In genomic region chr3:25664066-25664809, GRCh38 we compare ENCODE assay signal across 1 cellular context.
A peak's percentile ranks its signal among the peaks of the same experiment; 100 is the strongest.
TF ChIP-seq lines count a peak whose summit lies in the region.

No MANE protein-coding gene starts in this region.

TF ChIP-seq in HepG2, 621 proteins besides CTCF, POLR2A, EP300 and RAD21 (continued from another document and continues in another):
- TF ChIP-seq ATF2 (CRISPR knock-in tag; IDR thresholded peaks at IDR 0.05) (no peak), ZNF263 (CRISPR knock-in tag; IDR thresholded peaks at IDR 0.05) (no peak), HNRNPUL1 (IDR thresholded peaks at IDR 0.05; ENCODE audit: low read depth, low read length) (no peak), ZNF234 (CRISPR knock-in tag; conservative IDR thresholded peaks at IDR 0.05) (no peak), BRD4 (CRISPR knock-in tag; IDR thresholded peaks at IDR 0.05) (no peak), ZNF616 (CRISPR knock-in tag; IDR thresholded peaks at IDR 0.05; ENCODE audit: low read depth) (no peak), ZNF556 (CRISPR knock-in tag; IDR thresholded peaks at IDR 0.05; ENCODE audit: borderline replicate concordance) (peak; percentile 21; the same call in 1 of the 2 replicates), GMEB1 (CRISPR knock-in tag; IDR thresholded peaks at IDR 0.05; ENCODE audit: borderline replicate concordance) (no peak), ZNF609 (CRISPR knock-in tag; IDR thresholded peaks at IDR 0.05; ENCODE audit: borderline replicate concordance) (no peak), ATF3 (CRISPR knock-in tag; IDR thresholded peaks at IDR 0.05) (0 out of 2 replicates have a peak, but pooled peaks have one; percentile 3), LCORL (IDR thresholded peaks at IDR 0.05) (no peak), LCORL (CRISPR knock-in tag; IDR thresholded peaks at IDR 0.05) (no peak), ZNF703 (CRISPR knock-in tag; IDR thresholded peaks at IDR 0.05; ENCODE audit: borderline replicate concordance) (no peak), TFDP1 (CRISPR knock-in tag; IDR thresholded peaks at IDR 0.05; ENCODE audit: borderline replicate concordance) (no peak), ZSCAN31 (CRISPR knock-in tag; IDR thresholded peaks at IDR 0.05; ENCODE audit: low read depth) (0 out of 2 replicates have a peak, but pooled peaks have one; percentile 32), ZNF570 (CRISPR knock-in tag; IDR thresholded peaks at IDR 0.05; ENCODE audit: borderline replicate concordance) (no peak), CC2D1A (CRISPR knock-in tag; IDR thresholded peaks at IDR 0.05) (no peak), MAZ (IDR thresholded peaks at IDR 0.05; ENCODE audit: borderline replicate concordance, low read depth, low read length) (no peak), MAZ (CRISPR knock-in tag; IDR thresholded peaks at IDR 0.05; ENCODE audit: low read depth) (peak; percentile 59; the same call in 1 of the 2 replicates), MXI1 (IDR thresholded peaks at IDR 0.05; ENCODE audit: borderline replicate concordance, low read depth, low read length) (no peak; the same call in 2 of the 3 replicates), MXD3 (CRISPR knock-in tag; IDR thresholded peaks at IDR 0.05) (no peak), FOXP1 (IDR thresholded peaks at IDR 0.05) (no peak), FOXP1 (CRISPR knock-in tag; IDR thresholded peaks at IDR 0.05) (no peak), ZBTB20 (CRISPR knock-in tag; IDR thresholded peaks at IDR 0.05; ENCODE audit: borderline replicate concordance, low read depth) (no peak), ZNF891 (CRISPR knock-in tag; IDR thresholded peaks at IDR 0.05) (no peak), YEATS2 (CRISPR knock-in tag; IDR thresholded peaks at IDR 0.05; ENCODE audit: borderline replicate concordance) (no peak), ZNF343 (CRISPR knock-in tag; IDR thresholded peaks at IDR 0.05) (no peak), ZNF256 (CRISPR knock-in tag; conservative IDR thresholded peaks at IDR 0.05) (no peak), ZNF784 (CRISPR knock-in tag; IDR thresholded peaks at IDR 0.05; ENCODE audit: borderline replicate concordance) (no peak), ZNF501 (CRISPR knock-in tag; IDR thresholded peaks at IDR 0.05) (no peak), ZNF710 (CRISPR knock-in tag; IDR thresholded peaks at IDR 0.05; ENCODE audit: borderline replicate concordance) (no peak), ZNF547 (CRISPR knock-in tag; IDR thresholded peaks at IDR 0.05) (no peak), ZNF740 (CRISPR knock-in tag; IDR thresholded peaks at IDR 0.05) (no peak; the same call in 1 of the 2 replicates), HNF4G (IDR thresholded peaks at IDR 0.05; ENCODE audit: borderline replicate concordance, low read depth, low read length) (no peak), HNF4G (CRISPR knock-in tag; IDR thresholded peaks at IDR 0.05; ENCODE audit: borderline replicate concordance, low read depth) (no peak), ZNF878 (CRISPR knock-in tag; IDR thresholded peaks at IDR 0.05) (no peak), ZNF614 (CRISPR knock-in tag; IDR thresholded peaks at IDR 0.05; ENCODE audit: borderline replicate concordance) (no peak), ZNF704 (CRISPR knock-in tag; IDR thresholded peaks at IDR 0.05; ENCODE audit: borderline replicate concordance) (no peak), REL (CRISPR knock-in tag; conservative IDR thresholded peaks at IDR 0.05) (no peak), JUND (CRISPR knock-in tag; IDR thresholded peaks at IDR 0.05) (no peak), ZNF317 (CRISPR knock-in tag; IDR thresholded peaks at IDR 0.05) (no peak), ISL2 (CRISPR knock-in tag; IDR thresholded peaks at IDR 0.05) (no peak), THAP7 (CRISPR knock-in tag; IDR thresholded peaks at IDR 0.05) (no peak), RNF2 (conservative IDR thresholded peaks at IDR 0.05; ENCODE audit: low read depth) (no peak), ZNF563 (CRISPR knock-in tag; IDR thresholded peaks at IDR 0.05) (peak; percentile 55; the same call in 1 of the 2 replicates), RXRB (CRISPR knock-in tag; IDR thresholded peaks at IDR 0.05; ENCODE audit: borderline replicate concordance) (no peak), ZNF543 (CRISPR knock-in tag; IDR thresholded peaks at IDR 0.05) (no peak), ZNF7 (CRISPR knock-in tag; IDR thresholded peaks at IDR 0.05) (no peak), PHF8 (CRISPR knock-in tag; IDR thresholded peaks at IDR 0.05) (peak; percentile 87), MYNN (CRISPR knock-in tag; IDR thresholded peaks at IDR 0.05; ENCODE audit: low read depth) (no peak), FOXM1 (CRISPR knock-in tag; IDR thresholded peaks at IDR 0.05) (no peak), ZBTB7B (CRISPR knock-in tag; IDR thresholded peaks at IDR 0.05) (no peak), MTA3 (CRISPR knock-in tag; IDR thresholded peaks at IDR 0.05) (no peak), NR3C1 (CRISPR knock-in tag; IDR thresholded peaks at IDR 0.05) (no peak), RFX3 (CRISPR knock-in tag; IDR thresholded peaks at IDR 0.05) (no peak), PHF5A (CRISPR knock-in tag; IDR thresholded peaks at IDR 0.05; ENCODE audit: low read depth, unreplicated experiment) (no peak), ZFP62 (CRISPR knock-in tag; IDR thresholded peaks at IDR 0.05) (no peak), KDM4B (CRISPR knock-in tag; IDR thresholded peaks at IDR 0.05) (no peak), SYNCRIP (IDR thresholded peaks at IDR 0.05; ENCODE audit: insufficient read depth, low read depth, low read length) (no peak), NFE2L2 (IDR thresholded peaks at IDR 0.05; ENCODE audit: low read length) (no peak)
